In the genomic region with DNA sequence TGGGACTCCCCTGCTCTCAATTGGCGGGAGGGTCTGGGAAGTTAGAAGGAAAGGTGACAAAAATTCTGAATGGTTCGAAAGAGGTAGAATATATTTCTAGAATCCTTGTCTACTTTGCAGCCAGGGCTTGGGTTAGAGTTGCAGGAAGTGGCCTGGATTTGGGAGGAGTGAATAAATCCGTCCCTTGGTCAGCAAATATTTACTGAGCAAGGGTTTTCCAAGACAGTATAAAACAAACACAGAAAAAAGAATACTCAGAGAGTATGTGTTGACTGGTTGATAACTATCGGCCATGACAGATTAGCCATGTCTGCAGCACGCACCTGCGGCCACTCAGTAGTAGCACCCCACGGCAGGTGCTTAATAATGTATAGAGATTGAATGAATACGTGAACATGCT, we compare ENCODE assay signal across 1 cellular context.
TF ChIP-seq lines count a peak whose summit lies in the region.

No MANE protein-coding gene starts in this region.

TF ChIP-seq in GM12878, 131 proteins besides CTCF, POLR2A, EP300 and RAD21:
- TF ChIP-seq SUPT20H (IDR thresholded peaks at IDR 0.05; ENCODE audit: borderline replicate concordance, control insufficient read depth, low read depth, low read length) (no peak), STAT1 (conservative IDR thresholded peaks at IDR 0.05) (no peak), IKZF2 (IDR thresholded peaks at IDR 0.05) (peak in 1 of 2 experiments; percentile 30; a peak in 1 of 4 replicates), EED (IDR thresholded peaks at IDR 0.05; ENCODE audit: low read depth) (peak; percentile 4; the same call in 1 of the 2 replicates), EZH2 (IDR thresholded peaks at IDR 0.05; ENCODE audit: borderline replicate concordance, control insufficient read depth, low read depth, low read length) (no peak), JUNB (IDR thresholded peaks at IDR 0.05) (no peak), ZNF622 (IDR thresholded peaks at IDR 0.05) (no peak), ZNF24 (IDR thresholded peaks at IDR 0.05) (no peak), BCL11A (IDR thresholded peaks at IDR 0.05; ENCODE audit: low read depth, low read length) (no peak), RB1 (IDR thresholded peaks at IDR 0.05; ENCODE audit: borderline replicate concordance) (no peak), YBX1 (IDR thresholded peaks at IDR 0.05) (no peak), DPF2 (IDR thresholded peaks at IDR 0.05) (no peak), CHD1 (IDR thresholded peaks at IDR 0.05; ENCODE audit: low read depth, low read length) (no peak), ESRRA (IDR thresholded peaks at IDR 0.05; ENCODE audit: low read length) (no peak), SRF (IDR thresholded peaks at IDR 0.05; ENCODE audit: low read depth in 2 of 2, low read length in 2 of 2) (no peak), ETV6 (conservative IDR thresholded peaks at IDR 0.05 in 1 of 2, IDR thresholded peaks at IDR 0.05 in 1 of 2; ENCODE audit: borderline replicate concordance in 1 of 2, low read depth in 1 of 2) (no peak), SUZ12 (IDR thresholded peaks at IDR 0.05; ENCODE audit: unreplicated experiment) (no peak)
- TF ChIP-seq, protein P1, sequence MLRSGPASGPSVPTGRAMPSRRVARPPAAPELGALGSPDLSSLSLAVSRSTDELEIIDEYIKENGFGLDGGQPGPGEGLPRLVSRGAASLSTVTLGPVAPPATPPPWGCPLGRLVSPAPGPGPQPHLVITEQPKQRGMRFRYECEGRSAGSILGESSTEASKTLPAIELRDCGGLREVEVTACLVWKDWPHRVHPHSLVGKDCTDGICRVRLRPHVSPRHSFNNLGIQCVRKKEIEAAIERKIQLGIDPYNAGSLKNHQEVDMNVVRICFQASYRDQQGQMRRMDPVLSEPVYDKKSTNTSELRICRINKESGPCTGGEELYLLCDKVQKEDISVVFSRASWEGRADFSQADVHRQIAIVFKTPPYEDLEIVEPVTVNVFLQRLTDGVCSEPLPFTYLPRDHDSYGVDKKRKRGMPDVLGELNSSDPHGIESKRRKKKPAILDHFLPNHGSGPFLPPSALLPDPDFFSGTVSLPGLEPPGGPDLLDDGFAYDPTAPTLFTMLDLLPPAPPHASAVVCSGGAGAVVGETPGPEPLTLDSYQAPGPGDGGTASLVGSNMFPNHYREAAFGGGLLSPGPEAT (IDR thresholded peaks at IDR 0.05; ENCODE audit: low read depth), result peak; percentile 28; the same call in 1 of the 2 replicates
- TF ChIP-seq, protein P2, sequence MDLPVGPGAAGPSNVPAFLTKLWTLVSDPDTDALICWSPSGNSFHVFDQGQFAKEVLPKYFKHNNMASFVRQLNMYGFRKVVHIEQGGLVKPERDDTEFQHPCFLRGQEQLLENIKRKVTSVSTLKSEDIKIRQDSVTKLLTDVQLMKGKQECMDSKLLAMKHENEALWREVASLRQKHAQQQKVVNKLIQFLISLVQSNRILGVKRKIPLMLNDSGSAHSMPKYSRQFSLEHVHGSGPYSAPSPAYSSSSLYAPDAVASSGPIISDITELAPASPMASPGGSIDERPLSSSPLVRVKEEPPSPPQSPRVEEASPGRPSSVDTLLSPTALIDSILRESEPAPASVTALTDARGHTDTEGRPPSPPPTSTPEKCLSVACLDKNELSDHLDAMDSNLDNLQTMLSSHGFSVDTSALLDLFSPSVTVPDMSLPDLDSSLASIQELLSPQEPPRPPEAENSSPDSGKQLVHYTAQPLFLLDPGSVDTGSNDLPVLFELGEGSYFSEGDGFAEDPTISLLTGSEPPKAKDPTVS (IDR thresholded peaks at IDR 0.05; ENCODE audit: low read depth, low read length), result no peak
- TF ChIP-seq, protein P3, sequence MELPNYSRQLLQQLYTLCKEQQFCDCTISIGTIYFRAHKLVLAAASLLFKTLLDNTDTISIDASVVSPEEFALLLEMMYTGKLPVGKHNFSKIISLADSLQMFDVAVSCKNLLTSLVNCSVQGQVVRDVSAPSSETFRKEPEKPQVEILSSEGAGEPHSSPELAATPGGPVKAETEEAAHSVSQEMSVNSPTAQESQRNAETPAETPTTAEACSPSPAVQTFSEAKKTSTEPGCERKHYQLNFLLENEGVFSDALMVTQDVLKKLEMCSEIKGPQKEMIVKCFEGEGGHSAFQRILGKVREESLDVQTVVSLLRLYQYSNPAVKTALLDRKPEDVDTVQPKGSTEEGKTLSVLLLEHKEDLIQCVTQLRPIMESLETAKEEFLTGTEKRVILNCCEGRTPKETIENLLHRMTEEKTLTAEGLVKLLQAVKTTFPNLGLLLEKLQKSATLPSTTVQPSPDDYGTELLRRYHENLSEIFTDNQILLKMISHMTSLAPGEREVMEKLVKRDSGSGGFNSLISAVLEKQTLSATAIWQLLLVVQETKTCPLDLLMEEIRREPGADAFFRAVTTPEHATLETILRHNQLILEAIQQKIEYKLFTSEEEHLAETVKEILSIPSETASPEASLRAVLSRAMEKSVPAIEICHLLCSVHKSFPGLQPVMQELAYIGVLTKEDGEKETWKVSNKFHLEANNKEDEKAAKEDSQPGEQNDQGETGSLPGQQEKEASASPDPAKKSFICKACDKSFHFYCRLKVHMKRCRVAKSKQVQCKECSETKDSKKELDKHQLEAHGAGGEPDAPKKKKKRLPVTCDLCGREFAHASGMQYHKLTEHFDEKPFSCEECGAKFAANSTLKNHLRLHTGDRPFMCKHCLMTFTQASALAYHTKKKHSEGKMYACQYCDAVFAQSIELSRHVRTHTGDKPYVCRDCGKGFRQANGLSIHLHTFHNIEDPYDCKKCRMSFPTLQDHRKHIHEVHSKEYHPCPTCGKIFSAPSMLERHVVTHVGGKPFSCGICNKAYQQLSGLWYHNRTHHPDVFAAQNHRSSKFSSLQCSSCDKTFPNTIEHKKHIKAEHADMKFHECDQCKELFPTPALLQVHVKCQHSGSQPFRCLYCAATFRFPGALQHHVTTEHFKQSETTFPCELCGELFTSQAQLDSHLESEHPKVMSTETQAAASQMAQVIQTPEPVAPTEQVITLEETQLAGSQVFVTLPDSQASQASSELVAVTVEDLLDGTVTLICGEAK (IDR thresholded peaks at IDR 0.05; ENCODE audit: borderline replicate concordance), result no peak
- TF ChIP-seq, protein P4, sequence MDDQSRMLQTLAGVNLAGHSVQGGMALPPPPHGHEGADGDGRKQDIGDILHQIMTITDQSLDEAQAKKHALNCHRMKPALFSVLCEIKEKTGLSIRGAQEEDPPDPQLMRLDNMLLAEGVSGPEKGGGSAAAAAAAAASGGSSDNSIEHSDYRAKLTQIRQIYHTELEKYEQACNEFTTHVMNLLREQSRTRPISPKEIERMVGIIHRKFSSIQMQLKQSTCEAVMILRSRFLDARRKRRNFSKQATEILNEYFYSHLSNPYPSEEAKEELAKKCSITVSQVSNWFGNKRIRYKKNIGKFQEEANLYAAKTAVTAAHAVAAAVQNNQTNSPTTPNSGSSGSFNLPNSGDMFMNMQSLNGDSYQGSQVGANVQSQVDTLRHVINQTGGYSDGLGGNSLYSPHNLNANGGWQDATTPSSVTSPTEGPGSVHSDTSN (IDR thresholded peaks at IDR 0.05; ENCODE audit: insufficient replicate concordance, low read depth, low read length), result no peak
- TF ChIP-seq, protein P5, sequence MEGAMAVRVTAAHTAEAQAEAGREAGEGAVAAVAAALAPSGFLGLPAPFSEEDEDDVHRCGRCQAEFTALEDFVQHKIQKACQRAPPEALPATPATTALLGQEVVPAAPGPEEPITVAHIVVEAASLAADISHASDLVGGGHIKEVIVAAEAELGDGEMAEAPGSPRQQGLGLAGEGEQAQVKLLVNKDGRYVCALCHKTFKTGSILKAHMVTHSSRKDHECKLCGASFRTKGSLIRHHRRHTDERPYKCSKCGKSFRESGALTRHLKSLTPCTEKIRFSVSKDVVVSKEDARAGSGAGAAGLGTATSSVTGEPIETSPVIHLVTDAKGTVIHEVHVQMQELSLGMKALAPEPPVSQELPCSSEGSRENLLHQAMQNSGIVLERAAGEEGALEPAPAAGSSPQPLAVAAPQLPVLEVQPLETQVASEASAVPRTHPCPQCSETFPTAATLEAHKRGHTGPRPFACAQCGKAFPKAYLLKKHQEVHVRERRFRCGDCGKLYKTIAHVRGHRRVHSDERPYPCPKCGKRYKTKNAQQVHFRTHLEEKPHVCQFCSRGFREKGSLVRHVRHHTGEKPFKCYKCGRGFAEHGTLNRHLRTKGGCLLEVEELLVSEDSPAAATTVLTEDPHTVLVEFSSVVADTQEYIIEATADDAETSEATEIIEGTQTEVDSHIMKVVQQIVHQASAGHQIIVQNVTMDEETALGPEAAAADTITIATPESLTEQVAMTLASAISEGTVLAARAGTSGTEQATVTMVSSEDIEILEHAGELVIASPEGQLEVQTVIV (IDR thresholded peaks at IDR 0.05; ENCODE audit: borderline replicate concordance, partially characterized antibody), result no peak
